11 cellular contexts compared by ENCODE assay signal in genomic region chr17:65041518-65041917, GRCh38. TPM values are rescaled to one million over a fixed set of nuclear protein-coding genes. Genes with fewer than 3 reads are reported as not detected.
DNase-seq lines count a peak whose midpoint lies in the region; ATAC-seq and TF ChIP-seq lines count a peak whose summit lies in the region.
"Had no signal": no experiment of that assay in that cellular context is flagged by ENCODE, and none has a peak within 500 bp of the region (broad histone marks: within the 10 kb centered on the region; RNA-seq: fewer than 3 reads in every experiment).

No MANE protein-coding gene starts in this region.

- H3K36me3 Mint-ChIP-seq in activated CD8-positive, alpha-beta T cell treated with anti-CD3 and anti-CD28 coated beads for 36 hours (ENCODE audit: low read depth): peaks cover 62% of the 10 kb centered on the region
- peaks cover 0 to 24% (median 10%) of the 10 kb centered on the region in 3 donors for H3K36me3 Mint-ChIP-seq in immature natural killer cell
- H3K36me3 Mint-ChIP-seq in stimulated activated memory B cell treated with anti-CD40 and anti-IgM and Interleukin-4, amounts not matched to agents 10 μg/mL and 1 μg/mL and 100 μg/mL, for 72 hours: peaks cover 43% of the 10 kb centered on the region

- no peak overlapping the region for H3K4ac ChIP-seq in mesendoderm (ENCODE audit: low read depth, low read length)

- no peaks in the 10 kb centered on the region for H3K36me3 ChIP-seq in mesendoderm (ENCODE audit: control insufficient read depth, insufficient read depth, low read length)

- no peaks in the 10 kb centered on the region for H3K27me3 Mint-ChIP-seq in activated CD8-positive, alpha-beta T cell treated with anti-CD3 and anti-CD28 coated beads for 36 hours
- peaks cover 0 to 8% (median 3%) of the 10 kb centered on the region in 3 donors for H3K27me3 Mint-ChIP-seq in immature natural killer cell (ENCODE audit: low read depth in 3 of 3)
- H3K27me3 Mint-ChIP-seq in stimulated activated memory B cell treated with anti-CD40 and anti-IgM and Interleukin-4, amounts not matched to agents 10 μg/mL and 1 μg/mL and 100 μg/mL, for 72 hours: no peaks in the 10 kb centered on the region

- H3K9me3 Mint-ChIP-seq in activated CD8-positive, alpha-beta T cell treated with anti-CD3 and anti-CD28 coated beads for 36 hours: no peaks in the 10 kb centered on the region
- no peaks in the 10 kb centered on the region for H3K9me3 Mint-ChIP-seq in immature natural killer cell
- H3K9me3 Mint-ChIP-seq in stimulated activated memory B cell treated with anti-CD40 and anti-IgM and Interleukin-4, amounts not matched to agents 10 μg/mL and 1 μg/mL and 100 μg/mL, for 72 hours: no peaks in the 10 kb centered on the region

- no peak overlapping the region for H4K5ac ChIP-seq in mesendoderm (ENCODE audit: low read length)

- no CpG with 5 or more reads among the region's 4 CpGs for WGBS in mesendoderm (ENCODE audit: extremely low coverage, insufficient coverage, low lambda C conversion rate)

- no peak overlapping the region for H2BK5ac ChIP-seq in mesendoderm (ENCODE audit: low read length)

- no peaks in the 10 kb centered on the region for H3K27me3 ChIP-seq in mesendoderm (ENCODE audit: insufficient read depth, low read length, poor library complexity)

- TF ChIP-seq CTCF in activated CD8-positive, alpha-beta T cell treated with anti-CD3 and anti-CD28 coated beads for 36 hours (IDR thresholded peaks at IDR 0.05): no peak

- peak; percentile 40 for DNase-seq in activated CD4-positive, alpha-beta T cell treated with anti-CD3 and anti-CD28 coated beads for 48 hours
- no peak for DNase-seq in activated CD4-positive, alpha-beta T cell treated with anti-CD3 and anti-CD28 coated beads, Interleukin-2, amount 50 U/mL, for 1 hour
- peak; percentile 61 for DNase-seq in activated CD8-positive, alpha-beta T cell treated with anti-CD3 and anti-CD28 coated beads for 36 hours
- DNase-seq in immature natural killer cell (no peak), mesenteric fat pad (ENCODE audit: low spot score) (no peak), mesendoderm (no peak), midbrain (lab: John Stamatoyannopoulos, UW) (no peak)
- DNase-seq: NCI-H1436 treated with DMSO at 0.1 percent for 48 hours, posterior cingulate gyrus, WERI-Rb-1 had no signal

- peaks cover 73% of the 10 kb centered on the region for H3K4me1 Mint-ChIP-seq in activated CD8-positive, alpha-beta T cell treated with anti-CD3 and anti-CD28 coated beads for 36 hours (ENCODE audit: low read depth)
- peaks cover 74 to 87% of the 10 kb centered on the region in 2 donors for H3K4me1 Mint-ChIP-seq in immature natural killer cell
- H3K4me1 Mint-ChIP-seq in stimulated activated memory B cell treated with anti-CD40 and anti-IgM and Interleukin-4, amounts not matched to agents 10 μg/mL and 1 μg/mL and 100 μg/mL, for 72 hours: peaks cover 78% of the 10 kb centered on the region

- peaks cover 19% of the 10 kb centered on the region for H3K79me1 ChIP-seq in mesendoderm (ENCODE audit: low read length)

- intact Hi-C loops in activated CD8-positive, alpha-beta T cell treated with anti-CD3 and anti-CD28 coated beads for 36 hours (cut with micrococcal nuclease): loop anchor here (2.0 kb wide), 1 partner anchor 13 kb away; no protein-coding TSS in a partner anchor

- peaks cover 46% of the 10 kb centered on the region for H3K79me2 ChIP-seq in mesendoderm (ENCODE audit: control insufficient read depth, insufficient read depth, low read length)

- H3K4me3 Mint-ChIP-seq in activated CD8-positive, alpha-beta T cell treated with anti-CD3 and anti-CD28 coated beads for 36 hours: peak overlapping the region; percentile 45
- H3K4me3 Mint-ChIP-seq in immature natural killer cell: peak overlapping the region; percentile 51 to 76 (median 66)
- peak overlapping the region; percentile 52 for H3K4me3 Mint-ChIP-seq in stimulated activated memory B cell treated with anti-CD40 and anti-IgM and Interleukin-4, amounts not matched to agents 10 μg/mL and 1 μg/mL and 100 μg/mL, for 72 hours

- H3K23ac ChIP-seq in mesendoderm (ENCODE audit: low read length): no peak overlapping the region

- H2BK120ac ChIP-seq in mesendoderm (ENCODE audit: low read depth, low read length): no peak overlapping the region

- H3K4me3 ChIP-seq in mesendoderm (ENCODE audit: low read length): no peak overlapping the region

- POLR2A ChIA-PET in activated CD8-positive, alpha-beta T cell treated with anti-CD3 and anti-CD28 coated beads for 36 hours (lab: Charles Lee): interaction anchor here (1.0 to 1.5 kb wide), 3 partner anchors 9 to 15 kb away, joined by 3 read pairs; partner anchors contain the start of gene GNA13

- ATAC-seq in activated CD8-positive, alpha-beta T cell treated with anti-CD3 and anti-CD28 coated beads for 36 hours: peak; percentile 40
- no peak for ATAC-seq in stimulated activated memory B cell treated with anti-CD40 and anti-IgM and Interleukin-4, amounts not matched to agents 10 μg/mL and 1 μg/mL and 100 μg/mL, for 72 hours

- no peak overlapping the region for H3K27ac ChIP-seq in mesendoderm (ENCODE audit: low read depth, low read length)
- H3K27ac ChIP-seq: WERI-Rb-1 had no signal

- no peak overlapping the region for H2AK5ac ChIP-seq in mesendoderm (ENCODE audit: low read length)

- H3K9ac ChIP-seq in mesendoderm (ENCODE audit: low read length): no peak overlapping the region

- no peak overlapping the region for H3K18ac ChIP-seq in mesendoderm (ENCODE audit: low read length)

- no peak overlapping the region for H2BK15ac ChIP-seq in mesendoderm (replicated peaks; ENCODE audit: low read depth)

- no peak overlapping the region for H4K8ac ChIP-seq in mesendoderm (ENCODE audit: low read depth, low read length)

- H3K4me1 ChIP-seq in mesendoderm (ENCODE audit: control insufficient read depth, low read depth, low read length): no peaks in the 10 kb centered on the region

- no peak overlapping the region for H3K56ac ChIP-seq in mesendoderm (ENCODE audit: low read length)

- CTCF ChIA-PET in activated CD8-positive, alpha-beta T cell treated with anti-CD3 and anti-CD28 coated beads for 36 hours (lab: Charles Lee): interaction anchor here (0.9 to 1.4 kb wide), 2 partner anchors 9 to 60 kb away, joined by 3 to 4 read pairs; no protein-coding TSS in a partner anchor

- no peak overlapping the region for H3K4me2 ChIP-seq in mesendoderm (ENCODE audit: low read length)

- H3K27ac Mint-ChIP-seq in activated CD8-positive, alpha-beta T cell treated with anti-CD3 and anti-CD28 coated beads for 36 hours: peak overlapping the region; percentile 86
- peak overlapping the region; percentile 71 to 91 (median 86) for H3K27ac Mint-ChIP-seq in immature natural killer cell
- peak overlapping the region; percentile 66 for H3K27ac Mint-ChIP-seq in stimulated activated memory B cell treated with anti-CD40 and anti-IgM and Interleukin-4, amounts not matched to agents 10 μg/mL and 1 μg/mL and 100 μg/mL, for 72 hours

RNA-seq across cellular contexts. Expression of gene GNA13, which starts 15.0 kb away (rescaled TPM):
- 10 to 100 TPM; 48.5 to 50.7 TPM for total RNA-seq in activated CD8-positive, alpha-beta T cell treated with anti-CD3 and anti-CD28 coated beads for 36 hours
- 10 to 100 TPM; 40.0 to 58.3 (median 51.7) TPM for polyA plus RNA-seq in immature natural killer cell
- total RNA-seq in mesenteric fat pad: 50.9 TPM
- polyA plus RNA-seq in mesendoderm (2013, experiment 1 of 2): 38.2 TPM
- 37.3 TPM for polyA plus RNA-seq in mesendoderm (2013, experiment 2 of 2)

Comparison
In these comparisons a context has a peak if more than half of its experiments do, and no peak if none do; other contexts are left out.
1. DNase-seq: peak in activated CD4-positive, alpha-beta T cell treated with anti-CD3 and anti-CD28 coated beads for 48 hours (single experiment) and activated CD8-positive, alpha-beta T cell treated with anti-CD3 and anti-CD28 coated beads for 36 hours (single experiment); none in activated CD4-positive, alpha-beta T cell treated with anti-CD3 and anti-CD28 coated beads, Interleukin-2, amount 50 U/mL, for 1 hour (single experiment), immature natural killer cell (0 of 3), mesenteric fat pad (single experiment), mesendoderm (single experiment) and midbrain (single experiment).
2. Peak in every context shown above with its lines, with median percentiles within 50 percentile points of each other: H3K27ac Mint-ChIP-seq and H3K4me3 Mint-ChIP-seq.